9 cellular contexts compared by ENCODE assay signal in genomic region chr20:12113468-12114371, GRCh38.
A peak's percentile ranks its signal among the peaks of the same experiment; 100 is the strongest.
DNase-seq lines count a peak whose midpoint lies in the region; ATAC-seq, FAIRE-seq and TF ChIP-seq lines count a peak whose summit lies in the region.
"Had no signal": no experiment of that assay in that cellular context is flagged by ENCODE, and none has a peak within 500 bp of the region (broad histone marks: within the 10 kb centered on the region; RNA-seq: fewer than 3 reads in every experiment).

No MANE protein-coding gene starts in this region.

- H3K4me2 ChIP-seq in keratinocyte (ENCODE audit: control insufficient read depth, extremely low read depth, insufficient read depth, low read depth, low read length), result no peak overlapping the region

- no peaks in the 10 kb centered on the region for H3K4me1 Mint-ChIP-seq in activated naive CD4-positive, alpha-beta T cell treated with anti-CD3 and anti-CD28 coated beads for 36 hours (ENCODE audit: low read depth)
- H3K4me1 Mint-ChIP-seq: central memory CD8-positive, alpha-beta T cell had no signal

- H2AFZ ChIP-seq in keratinocyte (ENCODE audit: control insufficient read depth, low read length), result peak overlapping the region; percentile 46

- FAIRE-seq in keratinocyte (lab: Jason Lieb, UNC), result peak; percentile 64

- no peak overlapping the region for H3K4me3 Mint-ChIP-seq in activated naive CD4-positive, alpha-beta T cell treated with anti-CD3 and anti-CD28 coated beads for 36 hours
- H3K4me3 Mint-ChIP-seq: central memory CD8-positive, alpha-beta T cell had no signal

- H3K36me3 Mint-ChIP-seq in activated naive CD4-positive, alpha-beta T cell treated with anti-CD3 and anti-CD28 coated beads for 36 hours (ENCODE audit: low read depth), result no peaks in the 10 kb centered on the region

- no peaks in the 10 kb centered on the region for H3K27me3 Mint-ChIP-seq in activated naive CD4-positive, alpha-beta T cell treated with anti-CD3 and anti-CD28 coated beads for 36 hours (ENCODE audit: low read depth)
- H3K27me3 Mint-ChIP-seq: central memory CD8-positive, alpha-beta T cell had no signal

- H3K36me3 ChIP-seq in breast epithelium (no peaks in the 10 kb centered on the region), keratinocyte (ENCODE audit: control insufficient read depth in 2 of 2, extremely low read depth in 1 of 2, insufficient read depth in 2 of 2, low read length in 2 of 2) (no peaks in the 10 kb centered on the region)

- no peak for TF ChIP-seq POLR2A in breast epithelium (IDR thresholded peaks at IDR 0.05)

- intact Hi-C loops in breast epithelium (cut with DNase I; ENCODE audit: low total_unique reads), result loop anchor here (5.0 kb wide), 1 partner anchor 171 kb away; no protein-coding TSS in a partner anchor
- intact Hi-C loops in activated naive CD4-positive, alpha-beta T cell treated with anti-CD3 and anti-CD28 coated beads for 36 hours (cut with micrococcal nuclease), result no loop called here

- ATAC-seq in GM21529 (IDR thresholded peaks at IDR 0.05; ENCODE audit: unreplicated experiment) (no peak), HG03135 (IDR thresholded peaks at IDR 0.05; ENCODE audit: unreplicated experiment) (no peak)

- dilution Hi-C loops in keratinocyte (cut with MboI; ENCODE audit: extremely low pct_ligation_motif_present, low sequenced_read_pairs), result no loop called here

- no peak for TF ChIP-seq CTCF in breast epithelium (IDR thresholded peaks at IDR 0.05)
- TF ChIP-seq CTCF in keratinocyte (optimal IDR thresholded peaks at IDR 0.05 in 1 of 3, IDR thresholded peaks at IDR 0.05 in 1 of 3, conservative IDR thresholded peaks at IDR 0.05 in 1 of 3; ENCODE audit: extremely low read depth in 1 of 3, insufficient read depth in 2 of 3, low read length in 3 of 3), result no peak

- DNase-seq in AG08395 (ENCODE audit: low spot score), result peak; percentile 84
- DNase-seq in HT1080 (ENCODE audit: low read depth), result peak; percentile 63
- DNase-seq in breast epithelium (ENCODE audit: low spot score in 2 of 2), result peak in 1 of 2 donors; percentile 89
- no peak for DNase-seq in keratinocyte (ENCODE audit: low read depth, low spot score)
- no peak for DNase-seq in activated naive CD4-positive, alpha-beta T cell treated with anti-CD3 and anti-CD28 coated beads for 36 hours
- DNase-seq in OCI-M2 (lab: John Stamatoyannopoulos, UW; ENCODE audit: unreplicated experiment), result no peak

- H3K9ac ChIP-seq in keratinocyte (ENCODE audit: control insufficient read depth, extremely low read depth, insufficient read depth, low read length), result no peak overlapping the region

- H3K27me3 ChIP-seq in breast epithelium, result no peaks in the 10 kb centered on the region
- no peaks in the 10 kb centered on the region for H3K27me3 ChIP-seq in keratinocyte (ENCODE audit: control insufficient read depth, extremely low read depth, insufficient read depth, low read length)

- H3K9me3 Mint-ChIP-seq in activated naive CD4-positive, alpha-beta T cell treated with anti-CD3 and anti-CD28 coated beads for 36 hours, result peaks cover 3% of the 10 kb centered on the region

- no peaks in the 10 kb centered on the region for H3K79me2 ChIP-seq in keratinocyte (ENCODE audit: control insufficient read depth, insufficient read depth, low read length)

- CTCF ChIA-PET in activated naive CD4-positive, alpha-beta T cell treated with anti-CD3 and anti-CD28 coated beads for 36 hours (lab: Charles Lee), result no interaction called here

- H3K4me1 ChIP-seq in breast epithelium (peaks cover 0 to 8% of the 10 kb centered on the region in 2 donors), keratinocyte (ENCODE audit: control insufficient read depth, extremely low read depth, insufficient read depth, low read length) (peaks cover 9% of the 10 kb centered on the region)

- H3K9me3 ChIP-seq in breast epithelium (no peaks in the 10 kb centered on the region), keratinocyte (ENCODE audit: control insufficient read depth, low read depth, low read length) (no peaks in the 10 kb centered on the region)

- H3K4me3 ChIP-seq in breast epithelium (no peak overlapping the region), keratinocyte (ENCODE audit: control insufficient read depth in 2 of 3, extremely low read depth in 1 of 3, insufficient read depth in 2 of 3, low read depth in 1 of 3, low read length in 3 of 3) (no peak overlapping the region)

- no peak overlapping the region for H3K27ac Mint-ChIP-seq in activated naive CD4-positive, alpha-beta T cell treated with anti-CD3 and anti-CD28 coated beads for 36 hours

- H4K20me1 ChIP-seq in keratinocyte (ENCODE audit: control insufficient read depth, extremely low read depth, insufficient read depth, low read length), result no peaks in the 10 kb centered on the region

- H3K27ac ChIP-seq in breast epithelium (peak overlapping the region; percentile 72 to 83), keratinocyte (ENCODE audit: control insufficient read depth, insufficient read depth, low read length) (no peak overlapping the region)

- H3K9me1 ChIP-seq in keratinocyte (ENCODE audit: control insufficient read depth, extremely low read depth, insufficient read depth, low read length), result no peaks in the 10 kb centered on the region

Comparison
In these comparisons a context has a peak if more than half of its experiments do, and no peak if none do; other contexts are left out.
1. DNase-seq: peak in AG08395 (single experiment) and HT1080 (single experiment); none in keratinocyte (single experiment), activated naive CD4-positive, alpha-beta T cell treated with anti-CD3 and anti-CD28 coated beads for 36 hours (single experiment) and OCI-M2 (single experiment).